8 cellular contexts compared by ENCODE assay signal in the genomic region with DNA sequence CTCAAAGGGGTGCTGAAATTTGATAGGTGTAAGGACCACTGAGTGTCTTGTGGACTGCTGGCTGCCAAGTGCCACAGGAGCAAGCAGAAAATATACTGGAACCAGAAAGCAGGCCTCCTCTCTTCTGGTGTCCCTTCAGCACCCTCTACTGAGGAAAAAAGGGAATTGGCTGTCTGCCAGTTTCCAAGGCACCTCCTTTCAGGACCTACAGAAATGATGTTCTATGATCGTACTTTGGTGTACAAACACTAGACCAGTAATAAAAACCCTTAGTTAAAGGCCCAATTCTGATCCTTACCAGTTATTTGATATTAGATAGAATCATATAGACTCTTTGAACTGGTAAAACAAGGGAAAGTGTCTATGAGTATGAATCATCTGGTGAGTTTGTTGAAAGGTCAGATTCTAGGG. TPM values are rescaled to one million over a fixed set of nuclear protein-coding genes. Genes with fewer than 3 reads are reported as not detected.
A peak's percentile ranks its signal among the peaks of the same experiment; 100 is the strongest.
DNase-seq lines count a peak whose midpoint lies in the region; ATAC-seq and TF ChIP-seq lines count a peak whose summit lies in the region.

No MANE protein-coding gene starts in this region.

- 17 to 24% methylated on average over 1 of the region's 1 CpG for whole genome bisulfite sequencing in transverse colon (ENCODE audit: low coverage in 1 of 2), 2 donors

- TF ChIP-seq CTCF in HEK293 (tag by site-specific recombination; IDR thresholded peaks at IDR 0.05) (peak; percentile 68; the same call in 1 of the 2 replicates), epithelial cell of proximal tubule (conservative IDR thresholded peaks at IDR 0.05; ENCODE audit: low read depth, low read length) (peak; percentile 52), transverse colon (IDR thresholded peaks at IDR 0.05) (peak; percentile 25 to 45 (median 35))

- no peak for TF ChIP-seq EP300 in transverse colon (IDR thresholded peaks at IDR 0.05; ENCODE audit: low read depth)

- H3K4me3 ChIP-seq in HEK293 (ENCODE audit: low read depth, low read length) = no peak overlapping the region
- H3K4me3 ChIP-seq in epithelial cell of proximal tubule (ENCODE audit: low read depth, low read length) = no peak overlapping the region
- H3K4me3 ChIP-seq in transverse colon = no peak overlapping the region

- intact Hi-C loops in transverse colon (cut with DNase I; ENCODE audit: low total_unique reads) = no loop called here

- ATAC-seq in HG03039 (IDR thresholded peaks at IDR 0.05; ENCODE audit: unreplicated experiment) = no peak

- POLR2A ChIA-PET in HEK293 (lab: Yijun Ruan, JAX) = no interaction called here

- H3K27me3 ChIP-seq in transverse colon = no peaks in the 10 kb centered on the region

- H3K4me1 ChIP-seq in HEK293 (ENCODE audit: control insufficient read depth, insufficient read depth, low read length) (peaks cover 12% of the 10 kb centered on the region), transverse colon (peaks cover 0 to 9% (median 6%) of the 10 kb centered on the region in 4 donors)

- no peak for TF ChIP-seq POLR2A in transverse colon (IDR thresholded peaks at IDR 0.05)

- in situ Hi-C loops in transverse colon (cut with MboI; ENCODE audit: low pct_ligation_motif_present in 1 of 4, low pct_unique_long_range_greater_than_20kb in 1 of 4, low sequenced_read_pairs in 3 of 4) = loop anchor here in 2 of 4 donors (25.0 kb wide), 2 partner anchors 180 to 205 kb away; no protein-coding TSS in a partner anchor

- no peak overlapping the region for H3K27ac ChIP-seq in HEK293 (ENCODE audit: extremely low read depth, low read depth, low read length)
- peak overlapping the region in 1 of 4 donors; percentile 17 for H3K27ac ChIP-seq in transverse colon

- DNase-seq in COLO668 (lab: John Stamatoyannopoulos, UW; ENCODE audit: unreplicated experiment) = peak; percentile 52
- DNase-seq in NCI-H446 treated with DMSO at 0.1 percent for 48 hours (lab: John Stamatoyannopoulos, UW) = peak; percentile 52
- peak; percentile 13 for DNase-seq in activated CD4-positive, alpha-beta T cell treated with anti-CD3 and anti-CD28 coated beads for 1 hour
- DNase-seq in epithelial cell of proximal tubule (ENCODE audit: low read depth) = peak; percentile 36
- DNase-seq in mucosa of gallbladder (ENCODE audit: low spot score) = peak; percentile 61
- DNase-seq in transverse colon = peak; percentile 70

- H3K9me3 ChIP-seq in HEK293 (ENCODE audit: control insufficient read depth, insufficient read depth, low read depth, low read length) = no peaks in the 10 kb centered on the region
- no peaks in the 10 kb centered on the region for H3K9me3 ChIP-seq in transverse colon

- CTCF ChIA-PET in HEK293 (lab: Yijun Ruan, JAX) = interaction anchor here (0.7 to 4.7 kb wide), 4 partner anchors 26 to 65 kb away, joined by 3 to 51 read pairs (median 4); no protein-coding TSS in a partner anchor

- H3K36me3 ChIP-seq in HEK293 (ENCODE audit: control insufficient read depth in 2 of 2, insufficient read depth in 1 of 2, low read length in 2 of 2) = peaks cover 33 to 43% of the 10 kb centered on the region in 2 experiments
- H3K36me3 ChIP-seq in transverse colon = peaks cover 0 to 4% (median 0%) of the 10 kb centered on the region in 4 donors

TF ChIP-seq in HEK293, 187 proteins besides CTCF, POLR2A, EP300 and RAD21 (continues in another document):
- TF ChIP-seq ZBTB17 (tag by site-specific recombination; IDR thresholded peaks at IDR 0.05) (peak; percentile 31; the same call in 1 of the 2 replicates), ZBTB8A (tag by site-specific recombination; IDR thresholded peaks at IDR 0.05) (no peak), ZNF426 (tag by site-specific recombination; IDR thresholded peaks at IDR 0.05) (no peak), IKZF3 (tag by site-specific recombination; IDR thresholded peaks at IDR 0.05) (peak; percentile 55; the same call in 1 of the 2 replicates), ZNF24 (tag by site-specific recombination; IDR thresholded peaks at IDR 0.05) (no peak), ZNF707 (tag by site-specific recombination; IDR thresholded peaks at IDR 0.05) (no peak), ZXDB (tag by site-specific recombination; IDR thresholded peaks at IDR 0.05) (no peak), KLF10 (tag by site-specific recombination; IDR thresholded peaks at IDR 0.05) (peak; percentile 66), ZNF571 (tag by site-specific recombination; IDR thresholded peaks at IDR 0.05) (no peak), ZNF558 (tag by site-specific recombination; IDR thresholded peaks at IDR 0.05) (no peak), BCL11A (tag by site-specific recombination; IDR thresholded peaks at IDR 0.05; ENCODE audit: low read depth) (no peak), PRDM1 (tag by site-specific recombination; IDR thresholded peaks at IDR 0.05) (peak; percentile 72; the same call in 1 of the 2 replicates), ZNF175 (tag by site-specific recombination; IDR thresholded peaks at IDR 0.05) (no peak), ZNF585B (tag by site-specific recombination; IDR thresholded peaks at IDR 0.05) (no peak), ZNF529 (tag by site-specific recombination; IDR thresholded peaks at IDR 0.05; ENCODE audit: insufficient replicate concordance) (peak; percentile 36), ZNF311 (tag by site-specific recombination; IDR thresholded peaks at IDR 0.05; ENCODE audit: borderline replicate concordance) (no peak), ZNF221 (tag by site-specific recombination; IDR thresholded peaks at IDR 0.05; ENCODE audit: borderline replicate concordance) (no peak), ZNF670 (tag by site-specific recombination; IDR thresholded peaks at IDR 0.05; ENCODE audit: low read depth) (no peak), ZNF214 (tag by site-specific recombination; IDR thresholded peaks at IDR 0.05; ENCODE audit: borderline replicate concordance) (peak; percentile 24; the same call in 1 of the 2 replicates), OVOL3 (tag by site-specific recombination; IDR thresholded peaks at IDR 0.05) (no peak), ZNF654 (tag by site-specific recombination; IDR thresholded peaks at IDR 0.05; ENCODE audit: low read depth) (peak; percentile 71), ZNF391 (tag by site-specific recombination; IDR thresholded peaks at IDR 0.05; ENCODE audit: borderline replicate concordance, low read depth) (no peak), ZNF768 (tag by site-specific recombination; IDR thresholded peaks at IDR 0.05) (no peak)
- TF ChIP-seq, protein P1, sequence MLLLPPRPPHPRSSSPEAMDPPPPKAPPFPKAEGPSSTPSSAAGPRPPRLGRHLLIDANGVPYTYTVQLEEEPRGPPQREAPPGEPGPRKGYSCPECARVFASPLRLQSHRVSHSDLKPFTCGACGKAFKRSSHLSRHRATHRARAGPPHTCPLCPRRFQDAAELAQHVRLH (tag by site-specific recombination; IDR thresholded peaks at IDR 0.05) = no peak
- TF ChIP-seq, protein P2, sequence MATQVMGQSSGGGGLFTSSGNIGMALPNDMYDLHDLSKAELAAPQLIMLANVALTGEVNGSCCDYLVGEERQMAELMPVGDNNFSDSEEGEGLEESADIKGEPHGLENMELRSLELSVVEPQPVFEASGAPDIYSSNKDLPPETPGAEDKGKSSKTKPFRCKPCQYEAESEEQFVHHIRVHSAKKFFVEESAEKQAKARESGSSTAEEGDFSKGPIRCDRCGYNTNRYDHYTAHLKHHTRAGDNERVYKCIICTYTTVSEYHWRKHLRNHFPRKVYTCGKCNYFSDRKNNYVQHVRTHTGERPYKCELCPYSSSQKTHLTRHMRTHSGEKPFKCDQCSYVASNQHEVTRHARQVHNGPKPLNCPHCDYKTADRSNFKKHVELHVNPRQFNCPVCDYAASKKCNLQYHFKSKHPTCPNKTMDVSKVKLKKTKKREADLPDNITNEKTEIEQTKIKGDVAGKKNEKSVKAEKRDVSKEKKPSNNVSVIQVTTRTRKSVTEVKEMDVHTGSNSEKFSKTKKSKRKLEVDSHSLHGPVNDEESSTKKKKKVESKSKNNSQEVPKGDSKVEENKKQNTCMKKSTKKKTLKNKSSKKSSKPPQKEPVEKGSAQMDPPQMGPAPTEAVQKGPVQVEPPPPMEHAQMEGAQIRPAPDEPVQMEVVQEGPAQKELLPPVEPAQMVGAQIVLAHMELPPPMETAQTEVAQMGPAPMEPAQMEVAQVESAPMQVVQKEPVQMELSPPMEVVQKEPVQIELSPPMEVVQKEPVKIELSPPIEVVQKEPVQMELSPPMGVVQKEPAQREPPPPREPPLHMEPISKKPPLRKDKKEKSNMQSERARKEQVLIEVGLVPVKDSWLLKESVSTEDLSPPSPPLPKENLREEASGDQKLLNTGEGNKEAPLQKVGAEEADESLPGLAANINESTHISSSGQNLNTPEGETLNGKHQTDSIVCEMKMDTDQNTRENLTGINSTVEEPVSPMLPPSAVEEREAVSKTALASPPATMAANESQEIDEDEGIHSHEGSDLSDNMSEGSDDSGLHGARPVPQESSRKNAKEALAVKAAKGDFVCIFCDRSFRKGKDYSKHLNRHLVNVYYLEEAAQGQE (tag by site-specific recombination; IDR thresholded peaks at IDR 0.05) = peak; percentile 71
- TF ChIP-seq, protein P3, sequence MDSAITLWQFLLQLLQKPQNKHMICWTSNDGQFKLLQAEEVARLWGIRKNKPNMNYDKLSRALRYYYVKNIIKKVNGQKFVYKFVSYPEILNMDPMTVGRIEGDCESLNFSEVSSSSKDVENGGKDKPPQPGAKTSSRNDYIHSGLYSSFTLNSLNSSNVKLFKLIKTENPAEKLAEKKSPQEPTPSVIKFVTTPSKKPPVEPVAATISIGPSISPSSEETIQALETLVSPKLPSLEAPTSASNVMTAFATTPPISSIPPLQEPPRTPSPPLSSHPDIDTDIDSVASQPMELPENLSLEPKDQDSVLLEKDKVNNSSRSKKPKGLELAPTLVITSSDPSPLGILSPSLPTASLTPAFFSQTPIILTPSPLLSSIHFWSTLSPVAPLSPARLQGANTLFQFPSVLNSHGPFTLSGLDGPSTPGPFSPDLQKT (IDR thresholded peaks at IDR 0.05; ENCODE audit: borderline replicate concordance, low read depth, low read length) = no peak
- TF ChIP-seq, protein P4, sequence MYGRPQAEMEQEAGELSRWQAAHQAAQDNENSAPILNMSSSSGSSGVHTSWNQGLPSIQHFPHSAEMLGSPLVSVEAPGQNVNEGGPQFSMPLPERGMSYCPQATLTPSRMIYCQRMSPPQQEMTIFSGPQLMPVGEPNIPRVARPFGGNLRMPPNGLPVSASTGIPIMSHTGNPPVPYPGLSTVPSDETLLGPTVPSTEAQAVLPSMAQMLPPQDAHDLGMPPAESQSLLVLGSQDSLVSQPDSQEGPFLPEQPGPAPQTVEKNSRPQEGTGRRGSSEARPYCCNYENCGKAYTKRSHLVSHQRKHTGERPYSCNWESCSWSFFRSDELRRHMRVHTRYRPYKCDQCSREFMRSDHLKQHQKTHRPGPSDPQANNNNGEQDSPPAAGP (tag by site-specific recombination; IDR thresholded peaks at IDR 0.05) = no peak

RNA-seq across cellular contexts. Expression of a gene that starts 35.8 kb away (rescaled TPM):
- 3.8 and 15.2 TPM in 2 replicates for total RNA-seq in epithelial cell of proximal tubule
- 25.6 TPM for total RNA-seq in mucosa of gallbladder
- 10 to 100 TPM; 20.7 to 76.3 (median 39.8) TPM for total RNA-seq in transverse colon

RNA-seq across cellular contexts. Expression of a gene that starts 41.8 kb away (rescaled TPM):
- total RNA-seq in epithelial cell of proximal tubule = 9.1 and 9.8 TPM in 2 replicates
- total RNA-seq in mucosa of gallbladder = 17.0 TPM
- 10 to 100 TPM in 3 of 4 donors, 1 to 10 TPM in 1; 4.6 to 25.8 (median 16.0) TPM for total RNA-seq in transverse colon

Comparison
In these comparisons a context has a peak if more than half of its experiments do, and no peak if none do; other contexts are left out.
1. DNase-seq: peak in every context shown above with its lines; median percentile 70 in transverse colon; 61 in mucosa of gallbladder; 52 in COLO668; 52 in NCI-H446 treated with DMSO at 0.1 percent for 48 hours; 36 in epithelial cell of proximal tubule; 13 in activated CD4-positive, alpha-beta T cell treated with anti-CD3 and anti-CD28 coated beads for 1 hour.